In the genomic region with DNA sequence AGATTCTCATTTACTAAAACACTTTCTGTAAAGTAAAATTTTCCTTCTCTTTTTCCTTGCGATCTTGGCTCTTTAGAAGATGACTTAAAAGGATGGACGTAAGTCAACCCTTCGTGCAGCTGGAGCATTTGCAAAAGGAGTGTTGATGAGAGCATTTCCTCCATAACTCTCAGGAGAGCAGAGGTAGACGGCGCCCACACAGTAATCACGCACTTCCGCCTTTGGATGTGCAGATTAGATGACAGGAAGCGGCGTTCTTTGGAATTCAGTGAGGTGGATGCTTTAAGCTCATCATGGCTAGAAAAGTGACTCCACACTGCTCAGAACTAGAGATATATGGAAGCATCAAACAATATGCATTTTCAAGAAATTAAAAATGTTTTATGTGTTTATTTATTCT, we compare ENCODE assay signal across 36 cellular contexts. TPM values are rescaled to one million over a fixed set of nuclear protein-coding genes. Genes with fewer than 3 reads are reported as not detected.
"Had no signal": no experiment of that assay in that cellular context is flagged by ENCODE, and none has a peak within 500 bp of the region (broad histone marks: within the 10 kb centered on the region; RNA-seq: fewer than 3 reads in every experiment).

No MANE protein-coding gene starts in this region.

- H3K9me3 ChIP-seq: lower lobe of right lung, right lobe of liver, thoracic aorta, upper lobe of left lung, vagina had no signal

- H3K4me3 ChIP-seq: lower lobe of right lung, right lobe of liver, thoracic aorta, upper lobe of left lung, vagina had no signal

- H3K27ac Mint-ChIP-seq: activated CD4-positive, alpha-beta memory T cell treated with anti-CD3 and anti-CD28 coated beads, Interleukin-2, amount 10 ng/mL, durations not matched to agents 7 days and 5 days; activated CD4-positive, alpha-beta T cell treated with anti-CD3 and anti-CD28 coated beads, Interleukin-2, amount 10 ng/mL, durations not matched to agents 24 days and 14 days; activated naive CD4-positive, alpha-beta T cell treated with anti-CD3 and anti-CD28 coated beads, Interleukin-2, amount 50 U/mL, for 24 hours; activated naive CD8-positive, alpha-beta T cell treated with anti-CD3 and anti-CD28 coated beads, Interleukin-2, amount 50 U/mL, for 24 hours; activated T-helper 17 cell treated with anti-CD3 and anti-CD28 coated beads, Interleukin-2, amount 50 U/mL, for 72 hours; immature natural killer cell; natural killer cell; stimulated activated naive CD8-positive, alpha-beta T cell treated with anti-CD3 and anti-CD28 coated beads, Interleukin-15, Interleukin-2, amounts not matched to agents 100 ng/mL and 50 ng/mL, for 24 hours; T-helper 17 cell had no signal

- H3K27me3 Mint-ChIP-seq: activated CD4-positive, alpha-beta memory T cell treated with anti-CD3 and anti-CD28 coated beads, Interleukin-2, amount 10 ng/mL, durations not matched to agents 7 days and 5 days; activated CD4-positive, alpha-beta T cell treated with anti-CD3 and anti-CD28 coated beads, Interleukin-2, amount 10 ng/mL, durations not matched to agents 24 days and 14 days; T-helper 17 cell had no signal

- ATAC-seq: activated naive CD8-positive, alpha-beta T cell treated with anti-CD3 and anti-CD28 coated beads, Interleukin-2, amount 50 U/mL, for 24 hours; activated T-cell treated with anti-CD3 and anti-CD28 coated beads, Interleukin-2, amount 50 U/mL, for 4 hours; activated T-helper 17 cell treated with anti-CD3 and anti-CD28 coated beads, Interleukin-2, amount 50 U/mL, for 72 hours; left lobe of liver; lower lobe of right lung; natural killer cell; right lobe of liver; T-helper 17 cell had no signal

- H3K4me1 ChIP-seq: lower lobe of right lung, right lobe of liver, upper lobe of left lung, vagina had no signal

- DNase-seq: activated CD4-positive, alpha-beta memory T cell treated with anti-CD3 and anti-CD28 coated beads, Interleukin-2, amount 10 ng/mL, durations not matched to agents 7 days and 5 days; activated CD4-positive, alpha-beta T cell treated with anti-CD3 and anti-CD28 coated beads, Interleukin-2, amount 10 ng/mL, durations not matched to agents 24 days and 14 days; activated CD4-positive, CD25-positive, alpha-beta regulatory T cell treated with anti-CD3 and anti-CD28 coated beads, Interleukin-2, amount 50 U/mL, for 72 hours; activated CD8-positive, alpha-beta memory T cell treated with anti-CD3 and anti-CD28 coated beads, Interleukin-2, amount 50 U/mL, for 48 hours; activated gamma-delta T cell treated with Interleukin-2 at 50 U/mL for 16 hours; activated naive CD8-positive, alpha-beta T cell treated with anti-CD3 and anti-CD28 coated beads, Interleukin-2, amount 50 U/mL, for 24 hours; activated T-cell treated with anti-CD3 and anti-CD28 coated beads, Interleukin-2, amount 50 U/mL, for 4 hours; amygdala; cortex of kidney; foreskin melanocyte; hippocampal formation; immature natural killer cell; kidney; lower lobe of right lung; mesenchymal stem cell; natural killer cell; posterior cingulate gyrus; right lobe of liver; stimulated activated CD4-positive, alpha-beta T cell treated with anti-CD3 and anti-CD28 coated beads, Interleukin-12 subunit alpha, Interleukin-12 subunit beta, amount 100 ng/mL, for 4 hours; stimulated activated CD4-positive, alpha-beta T cell treated with anti-CD3 and anti-CD28 coated beads, Interleukin-4, amount 100 ng/mL, for 1 hour; T-helper 17 cell; upper lobe of left lung had no signal

- H3K4me1 Mint-ChIP-seq: activated CD4-positive, alpha-beta memory T cell treated with anti-CD3 and anti-CD28 coated beads, Interleukin-2, amount 10 ng/mL, durations not matched to agents 7 days and 5 days; activated CD4-positive, alpha-beta T cell treated with anti-CD3 and anti-CD28 coated beads, Interleukin-2, amount 10 ng/mL, durations not matched to agents 24 days and 14 days; activated naive CD4-positive, alpha-beta T cell treated with anti-CD3 and anti-CD28 coated beads, Interleukin-2, amount 50 U/mL, for 24 hours; activated naive CD8-positive, alpha-beta T cell treated with anti-CD3 and anti-CD28 coated beads, Interleukin-2, amount 50 U/mL, for 24 hours; activated T-helper 17 cell treated with anti-CD3 and anti-CD28 coated beads, Interleukin-2, amount 50 U/mL, for 72 hours; immature natural killer cell; natural killer cell; T-helper 17 cell had no signal

- H3K36me3 Mint-ChIP-seq: activated naive CD4-positive, alpha-beta T cell treated with anti-CD3 and anti-CD28 coated beads, Interleukin-2, amount 50 U/mL, for 24 hours; immature natural killer cell; natural killer cell had no signal

- H3K27me3 ChIP-seq: right lobe of liver, upper lobe of left lung, vagina had no signal

- H3K4me3 Mint-ChIP-seq: activated CD4-positive, alpha-beta memory T cell treated with anti-CD3 and anti-CD28 coated beads, Interleukin-2, amount 10 ng/mL, durations not matched to agents 7 days and 5 days; activated CD4-positive, alpha-beta T cell treated with anti-CD3 and anti-CD28 coated beads, Interleukin-2, amount 10 ng/mL, durations not matched to agents 24 days and 14 days; activated naive CD4-positive, alpha-beta T cell treated with anti-CD3 and anti-CD28 coated beads, Interleukin-2, amount 50 U/mL, for 24 hours; activated naive CD8-positive, alpha-beta T cell treated with anti-CD3 and anti-CD28 coated beads, Interleukin-2, amount 50 U/mL, for 24 hours; activated T-cell treated with anti-CD3 and anti-CD28 coated beads, Interleukin-2, amount 50 U/mL, for 4 hours; activated T-helper 17 cell treated with anti-CD3 and anti-CD28 coated beads, Interleukin-2, amount 50 U/mL, for 72 hours; immature natural killer cell; natural killer cell; stimulated activated naive CD8-positive, alpha-beta T cell treated with anti-CD3 and anti-CD28 coated beads, Interleukin-15, Interleukin-2, amounts not matched to agents 100 ng/mL and 50 ng/mL, for 24 hours; T-helper 17 cell had no signal

- H3K36me3 ChIP-seq: lower lobe of right lung, right lobe of liver, thoracic aorta, upper lobe of left lung, vagina had no signal

- H3K27ac ChIP-seq: lower lobe of right lung, right lobe of liver, thoracic aorta, upper lobe of left lung, vagina had no signal

- H3K9me3 Mint-ChIP-seq: activated CD4-positive, alpha-beta memory T cell treated with anti-CD3 and anti-CD28 coated beads, Interleukin-2, amount 10 ng/mL, durations not matched to agents 7 days and 5 days; activated CD4-positive, alpha-beta T cell treated with anti-CD3 and anti-CD28 coated beads, Interleukin-2, amount 10 ng/mL, durations not matched to agents 24 days and 14 days; activated naive CD4-positive, alpha-beta T cell treated with anti-CD3 and anti-CD28 coated beads, Interleukin-2, amount 50 U/mL, for 24 hours; activated naive CD8-positive, alpha-beta T cell treated with anti-CD3 and anti-CD28 coated beads, Interleukin-2, amount 50 U/mL, for 24 hours; activated T-cell treated with anti-CD3 and anti-CD28 coated beads, Interleukin-2, amount 50 U/mL, for 4 hours; activated T-helper 17 cell treated with anti-CD3 and anti-CD28 coated beads, Interleukin-2, amount 50 U/mL, for 72 hours; immature natural killer cell; natural killer cell; stimulated activated naive CD8-positive, alpha-beta T cell treated with anti-CD3 and anti-CD28 coated beads, Interleukin-15, Interleukin-2, amounts not matched to agents 100 ng/mL and 50 ng/mL, for 24 hours had no signal

RNA-seq across cellular contexts. Expression of a gene that starts 43.0 kb away (rescaled TPM):
- total RNA-seq: activated CD4-positive, alpha-beta memory T cell treated with anti-CD3 and anti-CD28 coated beads, Interleukin-2, amount 10 ng/mL, durations not matched to agents 7 days and 5 days; activated CD4-positive, alpha-beta T cell treated with anti-CD3 and anti-CD28 coated beads, Interleukin-2, amount 10 ng/mL, durations not matched to agents 24 days and 14 days; activated T-cell treated with anti-CD3 and anti-CD28 coated beads, Interleukin-2, amount 50 U/mL, for 4 hours; activated T-helper 17 cell treated with anti-CD3 and anti-CD28 coated beads, Interleukin-2, amount 50 U/mL, for 72 hours; chondrocyte; endothelial cell of umbilical vein; glomerular endothelial cell; kidney; left lobe of liver; lower lobe of right lung; mononuclear cell; natural killer cell; osteoblast; right lobe of liver; skeletal muscle tissue; subcutaneous adipose tissue; T-helper 17 cell; thoracic aorta; upper lobe of left lung; vagina had no signal
- polyA plus RNA-seq: endothelial cell of umbilical vein, esophagus, immature natural killer cell had no signal
